In the genomic region with DNA sequence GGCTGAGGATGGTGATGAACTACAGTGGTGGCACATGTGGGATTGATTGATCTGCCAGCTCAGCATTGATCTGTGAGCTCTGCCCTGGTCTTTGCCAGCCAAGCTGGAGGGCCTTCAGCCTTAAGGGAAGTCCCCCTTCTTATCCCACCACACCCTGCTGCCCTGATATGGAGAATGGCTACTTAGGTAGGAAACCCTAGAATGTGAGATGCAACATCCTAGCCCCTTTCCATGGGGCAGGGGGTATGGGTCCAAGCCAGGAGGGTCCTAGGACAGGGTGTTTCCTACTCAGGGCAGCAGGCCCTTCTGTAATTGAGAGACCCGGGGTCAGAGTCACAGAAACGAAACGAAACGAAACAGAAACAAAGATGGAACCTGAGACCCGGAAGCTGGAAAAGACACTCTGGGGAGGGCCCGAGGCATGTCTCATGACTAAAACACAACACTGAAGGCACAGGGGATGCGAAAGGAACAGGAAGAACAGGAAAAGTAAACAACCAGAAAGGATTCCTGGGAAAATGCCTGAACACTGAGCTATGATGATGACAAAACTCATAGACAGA, we compare ENCODE assay signal across 11 cellular contexts. TPM values are rescaled to one million over a fixed set of nuclear protein-coding genes. Genes with fewer than 3 reads are reported as not detected.
DNase-seq lines count a peak whose midpoint lies in the region; ATAC-seq and TF ChIP-seq lines count a peak whose summit lies in the region.
"Had no signal": no experiment of that assay in that cellular context is flagged by ENCODE, and none has a peak within 500 bp of the region (broad histone marks: within the 10 kb centered on the region; RNA-seq: fewer than 3 reads in every experiment).

No MANE protein-coding gene starts in this region.

- peak; percentile 85 for DNase-seq in Caki2 (ENCODE audit: low read depth)
- DNase-seq in PC-3, result peak; percentile 86
- DNase-seq in epithelial cell of esophagus (ENCODE audit: low read depth), result peak; percentile 87
- DNase-seq in trophoblast cell, result peak; percentile 86 to 95
- no peak for DNase-seq in CD14-positive monocyte (ENCODE audit: low spot score)
- DNase-seq in activated T-cell treated with anti-CD3 and anti-CD28 coated beads, Interleukin-2, amount 50 U/mL, for 4 hours, result no peak
- no peak for DNase-seq in activated CD4-positive, alpha-beta T cell treated with anti-CD3 and anti-CD28 coated beads for 4 hours
- DNase-seq: activated gamma-delta T cell; DND-41; stimulated activated CD4-positive, alpha-beta T cell treated with anti-CD3 and anti-CD28 coated beads, Interleukin-1b, Interleukin-23, amount 100 ng/mL, for 48 hours had no signal

- peaks cover 37% of the 10 kb centered on the region for H3K4me1 ChIP-seq in PC-3 (ENCODE audit: insufficient read depth, low read length)
- H3K4me1 ChIP-seq in trophoblast cell (ENCODE audit: control insufficient read depth in 1 of 2, insufficient read depth in 2 of 2, low read length in 2 of 2), result peaks cover 0 to 3% of the 10 kb centered on the region in 2 experiments

- no peaks in the 10 kb centered on the region for H3K9me3 Mint-ChIP-seq in CD14-positive monocyte
- H3K9me3 Mint-ChIP-seq in activated T-cell treated with anti-CD3 and anti-CD28 coated beads, Interleukin-2, amount 50 U/mL, for 4 hours, result no peaks in the 10 kb centered on the region

- intact Hi-C loops in PC-3 (cut with micrococcal nuclease), result loop anchor here (5.0 kb wide), 1 partner anchor 54 kb away; no protein-coding TSS in a partner anchor
- intact Hi-C loops in CD14-positive monocyte (cut with micrococcal nuclease), result no loop called here

- CTCF ChIA-PET in PC-3 (lab: Charles Lee), result interaction anchor here (0.5 to 0.6 kb wide), 2 partner anchors 18 to 302 kb away, joined by 3 to 4 read pairs; no protein-coding TSS in a partner anchor

- H3K79me1 ChIP-seq in trophoblast cell (ENCODE audit: low read length), result peaks cover 2% of the 10 kb centered on the region

- TSS peak; percentile 67 for BruUV-seq in PC-3 (replicated peaks; lab: Mats Ljungman, UMichigan)

- H3K79me2 ChIP-seq in PC-3 (ENCODE audit: low read length), result no peaks in the 10 kb centered on the region
- no peaks in the 10 kb centered on the region for H3K79me2 ChIP-seq in trophoblast cell (ENCODE audit: control insufficient read depth, insufficient read depth, low read length, poor library complexity)

- no peak overlapping the region for H3K23ac ChIP-seq in trophoblast cell (ENCODE audit: low read length)

- in situ Hi-C loops in Caki2 (cut with HindIII; ENCODE audit: low pct_unique_long_range_greater_than_20kb, low sequenced_read_pairs), result no loop called here

- H3K4me2 ChIP-seq in PC-3 (ENCODE audit: low read length) (peak overlapping the region; percentile 86), trophoblast cell (ENCODE audit: low read length) (no peak overlapping the region)

- H3K27ac ChIP-seq in PC-3 (ENCODE audit: low read length) (peak overlapping the region; percentile 73), trophoblast cell (ENCODE audit: low read depth, low read length) (no peak overlapping the region)

- WGBS in trophoblast cell (ENCODE audit: extremely low coverage, insufficient coverage, insufficient read length), result no CpG with 5 or more reads among the region's 7 CpGs

- peak overlapping the region; percentile 86 for H2AFZ ChIP-seq in PC-3 (ENCODE audit: low read length)
- no peak overlapping the region for H2AFZ ChIP-seq in trophoblast cell (ENCODE audit: insufficient read depth, low read length, poor library complexity)

- H2BK12ac ChIP-seq in trophoblast cell (ENCODE audit: low read length), result no peak overlapping the region

- no peaks in the 10 kb centered on the region for H3K36me3 Mint-ChIP-seq in CD14-positive monocyte
- no peaks in the 10 kb centered on the region for H3K36me3 Mint-ChIP-seq in activated T-cell treated with anti-CD3 and anti-CD28 coated beads, Interleukin-2, amount 50 U/mL, for 4 hours (ENCODE audit: insufficient read depth)

- H3K36me3 ChIP-seq in PC-3 (ENCODE audit: low read depth, low read length) (no peaks in the 10 kb centered on the region), trophoblast cell (ENCODE audit: control insufficient read depth in 1 of 2, insufficient read depth in 2 of 2, low read length in 2 of 2) (no peaks in the 10 kb centered on the region)

- H2BK120ac ChIP-seq in trophoblast cell (ENCODE audit: insufficient read depth, low read length, poor library complexity), result no peak overlapping the region

- peaks cover 0 to 2% (median 0%) of the 10 kb centered on the region in 3 donors for H3K27me3 Mint-ChIP-seq in CD14-positive monocyte (ENCODE audit: low read depth in 3 of 3)
- H3K27me3 Mint-ChIP-seq in activated T-cell treated with anti-CD3 and anti-CD28 coated beads, Interleukin-2, amount 50 U/mL, for 4 hours (ENCODE audit: low read depth), result peaks cover 9% of the 10 kb centered on the region

- no peak overlapping the region for H2AK5ac ChIP-seq in trophoblast cell (ENCODE audit: low read length)

- no peak overlapping the region for H3K4ac ChIP-seq in trophoblast cell (ENCODE audit: low read depth, low read length)

- H4K8ac ChIP-seq in trophoblast cell (ENCODE audit: low read depth, low read length), result no peak overlapping the region

- H3K9me2 ChIP-seq in PC-3 (replicated peaks; ENCODE audit: low read length), result no peaks in the 10 kb centered on the region

- H4K12ac ChIP-seq in trophoblast cell (ENCODE audit: low read depth, low read length), result peak overlapping the region; percentile 22

- H3K4me3 ChIP-seq in PC-3 (ENCODE audit: low read length) (peak overlapping the region; percentile 60), epithelial cell of esophagus (ENCODE audit: low read length) (no peak overlapping the region), trophoblast cell (ENCODE audit: low read depth, low read length) (no peak overlapping the region)

- ATAC-seq in PC-3 (peak; percentile 78), HG03520 (IDR thresholded peaks at IDR 0.05; ENCODE audit: unreplicated experiment) (no peak)
- no peak for ATAC-seq in activated T-cell treated with anti-CD3 and anti-CD28 coated beads, Interleukin-2, amount 50 U/mL, for 4 hours

- H3F3A ChIP-seq in PC-3 (ENCODE audit: low read length, unreplicated experiment), result no peaks in the 10 kb centered on the region

- no peak overlapping the region for H3K27ac Mint-ChIP-seq in CD14-positive monocyte

- TF ChIP-seq CTCF in PC-3 (conservative IDR thresholded peaks at IDR 0.05; ENCODE audit: low read depth, low read length) (no peak), epithelial cell of esophagus (IDR thresholded peaks at IDR 0.05; ENCODE audit: insufficient read depth, low read depth, low read length, missing control alignments) (no peak), CD14-positive monocyte (IDR thresholded peaks at IDR 0.05) (no peak)

- H4K20me1 ChIP-seq in PC-3 (ENCODE audit: low read length), result no peaks in the 10 kb centered on the region

- H3K14ac ChIP-seq in trophoblast cell (ENCODE audit: low read length), result peak overlapping the region; percentile 33

- H4K91ac ChIP-seq in trophoblast cell (ENCODE audit: low read depth, low read length), result peak overlapping the region; percentile 40

- peaks cover 13% of the 10 kb centered on the region for H3K4me1 Mint-ChIP-seq in CD14-positive monocyte
- H3K4me1 Mint-ChIP-seq in activated T-cell treated with anti-CD3 and anti-CD28 coated beads, Interleukin-2, amount 50 U/mL, for 4 hours (ENCODE audit: low read depth), result no peaks in the 10 kb centered on the region

- no peaks in the 10 kb centered on the region for H3K9me3 ChIP-seq in PC-3 (ENCODE audit: low read length)
- H3K9me3 ChIP-seq in trophoblast cell (ENCODE audit: insufficient read depth, low read depth, low read length), result peaks cover 3% of the 10 kb centered on the region

- no peaks in the 10 kb centered on the region for H3K27me3 ChIP-seq in PC-3 (ENCODE audit: low read length)
- H3K27me3 ChIP-seq in trophoblast cell (ENCODE audit: insufficient read depth, low read length), result no peaks in the 10 kb centered on the region

- H3K9ac ChIP-seq in PC-3 (ENCODE audit: low read length) (peak overlapping the region; percentile 55), trophoblast cell (ENCODE audit: low read length) (no peak overlapping the region)

- POLR2A ChIA-PET in PC-3 (lab: Charles Lee; ENCODE audit: unreplicated experiment), result interaction anchor here (0.5 kb wide), 1 partner anchor 53 kb away, joined by 4 read pairs; no protein-coding TSS in a partner anchor

- no peak overlapping the region for H2BK5ac ChIP-seq in trophoblast cell (ENCODE audit: low read depth, low read length, poor library complexity)

- no peak overlapping the region for H3K18ac ChIP-seq in trophoblast cell (ENCODE audit: low read length)

- H3K4me3 Mint-ChIP-seq in CD14-positive monocyte, result no peak overlapping the region
- no peak overlapping the region for H3K4me3 Mint-ChIP-seq in activated T-cell treated with anti-CD3 and anti-CD28 coated beads, Interleukin-2, amount 50 U/mL, for 4 hours

RNA-seq across cellular contexts. Expression of a gene that starts 16.9 kb away (rescaled TPM):
- 41.4 and 42.8 TPM in 2 replicates for total RNA-seq in Caki2 (2014; rRNA removed; shearing (Covaris generic); ENCODE audit: low replicate concordance)
- total RNA-seq in PC-3 (2014; rRNA removed), result not detected in 2 replicates
- polyA plus RNA-seq in trophoblast cell (2013), result 0.05 and 0.06 TPM in 2 replicates
- not detected for polyA plus RNA-seq in CD14-positive monocyte
- not detected for total RNA-seq in activated T-cell treated with anti-CD3 and anti-CD28 coated beads, Interleukin-2, amount 50 U/mL, for 4 hours

RNA-seq across cellular contexts. Expression of a gene that starts 32.0 kb away (rescaled TPM):
- not detected in 2 replicates for total RNA-seq in Caki2 (2014; rRNA removed; shearing (Covaris generic); ENCODE audit: low replicate concordance)
- total RNA-seq in PC-3 (2014; rRNA removed), result not detected in 2 replicates
- polyA plus RNA-seq in trophoblast cell (2013), result not detected in 2 replicates
- not detected for polyA plus RNA-seq in CD14-positive monocyte
- not detected for total RNA-seq in activated T-cell treated with anti-CD3 and anti-CD28 coated beads, Interleukin-2, amount 50 U/mL, for 4 hours

Comparison
In these comparisons a context has a peak if more than half of its experiments do, and no peak if none do; other contexts are left out.
1. DNase-seq: peak in Caki2 (single experiment), PC-3 (single experiment), epithelial cell of esophagus (single experiment) and trophoblast cell (2 of 2); none in CD14-positive monocyte (single experiment), activated T-cell treated with anti-CD3 and anti-CD28 coated beads, Interleukin-2, amount 50 U/mL, for 4 hours (single experiment) and activated CD4-positive, alpha-beta T cell treated with anti-CD3 and anti-CD28 coated beads for 4 hours (0 of 2).
2. RNA of a gene that starts 16.9 kb away (total RNA-seq): 41.4 to 42.8 TPM in Caki2; not detected in activated T-cell treated with anti-CD3 and anti-CD28 coated beads, Interleukin-2, amount 50 U/mL, for 4 hours and not detected in PC-3; every median in the first group is over 10 times any median in the second.